19 cellular contexts compared by ENCODE assay signal in genomic region chrX:16931855-16932254, GRCh38. TPM values are rescaled to one million over a fixed set of nuclear protein-coding genes. Genes with fewer than 3 reads are reported as not detected.
DNase-seq lines count a peak whose midpoint lies in the region; ATAC-seq, FAIRE-seq and TF ChIP-seq lines count a peak whose summit lies in the region.
"Had no signal": no experiment of that assay in that cellular context is flagged by ENCODE, and none has a peak within 500 bp of the region (broad histone marks: within the 10 kb centered on the region; RNA-seq: fewer than 3 reads in every experiment).

No MANE protein-coding gene starts in this region.

- H3K27me3 ChIP-seq in GM23338 (ENCODE audit: insufficient read depth) (no peaks in the 10 kb centered on the region), small intestine (ENCODE audit: control insufficient read depth in 2 of 2, insufficient read depth in 2 of 2, low read length in 2 of 2) (no peaks in the 10 kb centered on the region), vagina (no peaks in the 10 kb centered on the region)
- H3K27me3 ChIP-seq: BE2C, MG63 had no signal

- no peak overlapping the region for H2AFZ ChIP-seq in GM23338

- intact Hi-C loops in activated CD4-positive, alpha-beta T cell treated with anti-CD3 and anti-CD28 coated beads for 36 hours (cut with DNase I, micrococcal nuclease) = no loop called here
- intact Hi-C loops in vagina (cut with DNase I) = loop anchor here (5.0 kb wide), 1 partner anchor 235 kb away; no protein-coding TSS in a partner anchor

- H4K20me1 ChIP-seq in GM23338 (replicated peaks; ENCODE audit: insufficient read depth) = no peaks in the 10 kb centered on the region

- TF ChIP-seq POLR2A in GM18505 (IDR thresholded peaks at IDR 0.05; ENCODE audit: borderline replicate concordance, extremely low read depth, insufficient read depth, insufficient read length) (no peak), vagina (IDR thresholded peaks at IDR 0.05) (no peak)

- peak overlapping the region; percentile 73 for H3K27ac Mint-ChIP-seq in activated CD4-positive, alpha-beta T cell treated with anti-CD3 and anti-CD28 coated beads for 36 hours
- H3K27ac Mint-ChIP-seq in GM23338 (peak overlapping the region; percentile 62; the same call in 1 of the 2 replicates), chondrocyte (ENCODE audit: unreplicated experiment) (peak overlapping the region; percentile 64)

- H3K9me3 ChIP-seq in small intestine (ENCODE audit: control insufficient read depth, low read depth) (no peaks in the 10 kb centered on the region), vagina (no peaks in the 10 kb centered on the region)
- H3K9me3 ChIP-seq: BE2C, MG63 had no signal

- H3K79me2 ChIP-seq in GM23338 (replicated peaks; ENCODE audit: insufficient read depth) = no peaks in the 10 kb centered on the region

- H3K4me1 ChIP-seq in GM23338 (ENCODE audit: insufficient read depth) = peaks cover 18% of the 10 kb centered on the region
- H3K4me1 ChIP-seq in small intestine (ENCODE audit: control insufficient read depth in 2 of 2, insufficient read depth in 1 of 2, low read depth in 1 of 2, low read length in 1 of 2) = no peaks in the 10 kb centered on the region
- H3K4me1 ChIP-seq in vagina = no peaks in the 10 kb centered on the region
- H3K4me1 ChIP-seq: BE2C had no signal

- whole genome bisulfite sequencing in small intestine, 3 donors = 63 to 75% (median 69%) methylated on average over 2 of the region's 2 CpGs

- TF ChIP-seq CTCF in GM23338 (conservative IDR thresholded peaks at IDR 0.05; ENCODE audit: low read depth in 2 of 2) (no peak), chondrocyte (IDR thresholded peaks at IDR 0.05) (no peak), vagina (IDR thresholded peaks at IDR 0.05) (no peak)

- no peaks in the 10 kb centered on the region for H3K36me3 Mint-ChIP-seq in activated CD4-positive, alpha-beta T cell treated with anti-CD3 and anti-CD28 coated beads for 36 hours (ENCODE audit: low read depth)
- no peaks in the 10 kb centered on the region for H3K36me3 Mint-ChIP-seq in GM23338 (ENCODE audit: low read depth)
- H3K36me3 Mint-ChIP-seq in chondrocyte (ENCODE audit: low read depth) = no peaks in the 10 kb centered on the region

- no peak overlapping the region for H3K4me2 ChIP-seq in GM23338

- ATAC-seq in activated CD4-positive, alpha-beta T cell treated with anti-CD3 and anti-CD28 coated beads for 36 hours = peak; percentile 73
- no peak for ATAC-seq in GM23338
- no peak for ATAC-seq in GM18505 (IDR thresholded peaks at IDR 0.05; ENCODE audit: unreplicated experiment)
- ATAC-seq: HepG2, PC-3 had no signal

- H3K4me1 Mint-ChIP-seq in activated CD4-positive, alpha-beta T cell treated with anti-CD3 and anti-CD28 coated beads for 36 hours = peaks cover 11% of the 10 kb centered on the region
- peaks cover 23% of the 10 kb centered on the region for H3K4me1 Mint-ChIP-seq in GM23338
- peaks cover 6% of the 10 kb centered on the region for H3K4me1 Mint-ChIP-seq in chondrocyte (ENCODE audit: low read depth)

- peak; percentile 15 for FAIRE-seq in small intestine (lab: Jason Lieb, UNC)
- FAIRE-seq: GM18507, HepG2 had no signal

- no peak overlapping the region for H3K4me3 Mint-ChIP-seq in activated CD4-positive, alpha-beta T cell treated with anti-CD3 and anti-CD28 coated beads for 36 hours
- H3K4me3 Mint-ChIP-seq in GM23338 = no peak overlapping the region
- no peak overlapping the region for H3K4me3 Mint-ChIP-seq in chondrocyte (ENCODE audit: unreplicated experiment)
- H3K4me3 Mint-ChIP-seq: H9 had no signal

- no peaks in the 10 kb centered on the region for H3K27me3 Mint-ChIP-seq in activated CD4-positive, alpha-beta T cell treated with anti-CD3 and anti-CD28 coated beads for 36 hours
- no peaks in the 10 kb centered on the region for H3K27me3 Mint-ChIP-seq in GM23338 (ENCODE audit: insufficient read depth, low read depth, poor library complexity)
- peaks cover 8% of the 10 kb centered on the region for H3K27me3 Mint-ChIP-seq in chondrocyte (ENCODE audit: low read depth)

- H3K4me3 ChIP-seq in GM23338 = no peak overlapping the region
- H3K4me3 ChIP-seq in small intestine (ENCODE audit: low read depth in 1 of 2, low read length in 2 of 2) = no peak overlapping the region
- no peak overlapping the region for H3K4me3 ChIP-seq in vagina
- H3K4me3 ChIP-seq: MG63 had no signal

- H3K27ac ChIP-seq in GM23338 (ENCODE audit: low read depth) (no peak overlapping the region), small intestine (ENCODE audit: low read depth in 1 of 2, low read length in 1 of 2) (no peak overlapping the region), vagina (no peak overlapping the region)

- no peaks in the 10 kb centered on the region for H3K9me3 Mint-ChIP-seq in activated CD4-positive, alpha-beta T cell treated with anti-CD3 and anti-CD28 coated beads for 36 hours (ENCODE audit: low read depth)
- no peaks in the 10 kb centered on the region; the same call in 2 of the 3 replicates for H3K9me3 Mint-ChIP-seq in GM23338
- H3K9me3 Mint-ChIP-seq in chondrocyte (ENCODE audit: low read depth) = no peaks in the 10 kb centered on the region

- no peaks in the 10 kb centered on the region for H3K9me2 ChIP-seq in GM23338 (ENCODE audit: insufficient read depth)

- no peaks in the 10 kb centered on the region for H3F3A ChIP-seq in GM23338 (replicated peaks; ENCODE audit: low read depth)

- DNase-seq in activated CD4-positive, alpha-beta T cell treated with anti-CD3 and anti-CD28 coated beads for 36 hours = peak; percentile 11
- DNase-seq in activated CD4-positive, alpha-beta T cell treated with anti-CD3 and anti-CD28 coated beads for 48 hours = no peak
- DNase-seq in GM23338 (ENCODE audit: low spot score) (no peak), chondrocyte (ENCODE audit: low spot score) (no peak), small intestine (no peak), vagina (ENCODE audit: extremely low spot score in 2 of 2) (no peak)
- DNase-seq: 8988T, ACHN, BE2C, Calu3, MG63, NCI-H1105 treated with DMSO at 0.1 percent for 48 hours, NCI-H2029, NCI-H774, PC-3 had no signal

- CTCF ChIA-PET in activated CD4-positive, alpha-beta T cell treated with anti-CD3 and anti-CD28 coated beads for 36 hours (lab: Charles Lee) = interaction anchor here (1.2 kb wide), 1 partner anchor 116 kb away, joined by 4 read pairs; no protein-coding TSS in a partner anchor

- no peaks in the 10 kb centered on the region for H3K36me3 ChIP-seq in GM23338 (ENCODE audit: insufficient read depth)
- no peaks in the 10 kb centered on the region for H3K36me3 ChIP-seq in small intestine (ENCODE audit: control insufficient read depth in 2 of 2, insufficient read depth in 2 of 2, low read length in 2 of 2)
- H3K36me3 ChIP-seq in vagina = no peaks in the 10 kb centered on the region
- H3K36me3 ChIP-seq: BE2C, MG63 had no signal

- POLR2A ChIA-PET in activated CD4-positive, alpha-beta T cell treated with anti-CD3 and anti-CD28 coated beads for 36 hours (lab: Charles Lee) = no interaction called here

RNA-seq across cellular contexts. Expression of gene REPS2, which starts 14.6 kb away (rescaled TPM):
- not detected for total RNA-seq in activated CD4-positive, alpha-beta T cell treated with anti-CD3 and anti-CD28 coated beads for 36 hours
- 2.6 and 4.4 TPM in 2 replicates for total RNA-seq in GM23338 (2014; rRNA removed; shearing (Covaris generic))
- polyA plus RNA-seq in GM23338 (2016; fragmentation: Nextera tagmentation; extraction: Ambion mirVana) (1.2 and 2.2 TPM in 2 replicates), small intestine (1 to 10 TPM; 1.3 to 5.1 (median 1.4) TPM)
- total RNA-seq in chondrocyte (2.0 to 2.4 TPM (median 2.2 TPM) in 3 replicates), vagina (10.8 TPM)
